Comparison of ENCODE assay signal across 17 cellular contexts in genomic region chr6:117169060-117169635, GRCh38.
"Had no signal": no experiment of that assay in that cellular context is flagged by ENCODE, and none has a peak within 500 bp of the region (broad histone marks: within the 10 kb centered on the region; RNA-seq: fewer than 3 reads in every experiment).

No MANE protein-coding gene starts in this region.

- H3K36me3 ChIP-seq: breast epithelium, uterus had no signal

- FAIRE-seq: frontal cortex had no signal

- H3K4me3 Mint-ChIP-seq: activated CD8-positive, alpha-beta T cell treated with anti-CD3 and anti-CD28 coated beads, Interleukin-2, amount 10 ng/mL, durations not matched to agents 7 days and 5 days; activated naive CD8-positive, alpha-beta T cell; activated T-cell treated with anti-CD3 and anti-CD28 coated beads, Interleukin-2, amount 50 U/mL, for 72 hours; memory B cell; neural crest cell; stimulated activated memory B cell treated with anti-CD40 and anti-IgM and Interleukin-4, amounts not matched to agents 10 μg/mL and 1 μg/mL and 100 μg/mL, for 72 hours had no signal

- H3K4me3 ChIP-seq: breast epithelium, uterus had no signal

- H3K27ac ChIP-seq: uterus had no signal

- H3K4me1 Mint-ChIP-seq: memory B cell; neural crest cell; stimulated activated memory B cell treated with anti-CD40 and anti-IgM and Interleukin-4, amounts not matched to agents 10 μg/mL and 1 μg/mL and 100 μg/mL, for 72 hours had no signal

- H3K4me1 ChIP-seq: uterus had no signal

- H3K27me3 ChIP-seq: breast epithelium, uterus had no signal

- ATAC-seq: activated CD8-positive, alpha-beta T cell treated with anti-CD3 and anti-CD28 coated beads, Interleukin-2, amount 10 ng/mL, durations not matched to agents 7 days and 5 days; activated T-cell treated with anti-CD3 and anti-CD28 coated beads, Interleukin-2, amount 50 U/mL, for 72 hours; left lobe of liver; stimulated activated memory B cell treated with anti-CD40 and anti-IgM and Interleukin-4, amounts not matched to agents 10 μg/mL and 1 μg/mL and 100 μg/mL, for 72 hours had no signal

- H3K9me3 ChIP-seq: breast epithelium, uterus had no signal

- H3K9me3 Mint-ChIP-seq: memory B cell; neural crest cell; stimulated activated memory B cell treated with anti-CD40 and anti-IgM and Interleukin-4, amounts not matched to agents 10 μg/mL and 1 μg/mL and 100 μg/mL, for 72 hours had no signal

- H3K36me3 Mint-ChIP-seq: activated naive CD8-positive, alpha-beta T cell; memory B cell; stimulated activated memory B cell treated with anti-CD40 and anti-IgM and Interleukin-4, amounts not matched to agents 10 μg/mL and 1 μg/mL and 100 μg/mL, for 72 hours had no signal

- DNase-seq: activated CD4-positive, alpha-beta T cell treated with anti-CD3 and anti-CD28 coated beads for 4 hours; activated CD8-positive, alpha-beta memory T cell treated with anti-CD3 and anti-CD28 coated beads, Interleukin-2, amount 50 U/mL, for 4 hours; activated CD8-positive, alpha-beta T cell treated with anti-CD3 and anti-CD28 coated beads, Interleukin-2, amount 10 ng/mL, durations not matched to agents 7 days and 5 days; activated gamma-delta T cell; activated T-cell treated with anti-CD3 and anti-CD28 coated beads, Interleukin-2, amount 50 U/mL, for 72 hours; cerebellar nuclear complex; effector memory CD4-positive, alpha-beta T cell; stimulated activated CD4-positive, alpha-beta T cell treated with anti-CD3 and anti-CD28 coated beads, Interleukin-2, amount 100 ng/mL, for 48 hours; T-helper 2 cell; uterus had no signal

- H3K27ac Mint-ChIP-seq: activated CD8-positive, alpha-beta T cell treated with anti-CD3 and anti-CD28 coated beads, Interleukin-2, amount 10 ng/mL, durations not matched to agents 7 days and 5 days; activated naive CD8-positive, alpha-beta T cell; activated T-cell treated with anti-CD3 and anti-CD28 coated beads, Interleukin-2, amount 50 U/mL, for 72 hours; memory B cell; stimulated activated memory B cell treated with anti-CD40 and anti-IgM and Interleukin-4, amounts not matched to agents 10 μg/mL and 1 μg/mL and 100 μg/mL, for 72 hours had no signal

- H3K27me3 Mint-ChIP-seq: activated naive CD8-positive, alpha-beta T cell; memory B cell; stimulated activated memory B cell treated with anti-CD40 and anti-IgM and Interleukin-4, amounts not matched to agents 10 μg/mL and 1 μg/mL and 100 μg/mL, for 72 hours had no signal
